17 cellular contexts compared by ENCODE assay signal in the genomic region with DNA sequence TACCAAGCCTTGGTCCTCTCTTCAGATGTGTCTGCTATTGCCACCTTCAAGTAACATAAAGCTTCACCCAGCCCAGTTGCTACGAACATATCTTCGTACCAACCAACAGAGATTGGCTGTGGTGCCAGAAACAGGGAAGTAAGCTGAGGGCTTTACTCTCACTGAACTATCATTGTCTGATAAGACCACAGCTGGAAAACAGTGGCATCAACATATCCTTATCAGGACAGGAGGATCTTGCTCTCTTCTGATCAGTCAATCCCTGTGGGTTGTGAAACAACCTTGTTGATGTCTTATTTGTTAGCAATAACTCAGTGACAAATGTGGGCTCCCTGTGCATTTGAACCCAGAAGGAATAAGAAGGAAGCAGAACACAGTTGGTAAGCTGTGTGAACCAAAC.
"Had no signal": no experiment of that assay in that cellular context is flagged by ENCODE, and none has a peak within 500 bp of the region (broad histone marks: within the 10 kb centered on the region; RNA-seq: fewer than 3 reads in every experiment).

No MANE protein-coding gene starts in this region.

- ATAC-seq: esophagus mucosa, heart left ventricle, left colon, left ventricle myocardium superior, psoas muscle, sciatic nerve had no signal

- H3K27ac ChIP-seq: coronary artery, heart left ventricle, neutrophil, psoas muscle had no signal

- H3K27me3 ChIP-seq: neutrophil had no signal

- DNase-seq: dorsolateral prefrontal cortex; effector CD8-positive, alpha-beta T cell; heart left ventricle; hippocampal formation; left colon; left ventricle myocardium superior; mesenchymal stem cell; naive B cell; psoas muscle; retina; stimulated activated naive CD4-positive, alpha-beta T cell; trophoblast cell had no signal

- H3K36me3 ChIP-seq: heart left ventricle, neutrophil had no signal

- H3K9me3 ChIP-seq: heart left ventricle, neutrophil had no signal

- H3K4me3 ChIP-seq: coronary artery, dorsolateral prefrontal cortex, lung, psoas muscle had no signal
